8 cellular contexts compared by ENCODE assay signal in the genomic region with DNA sequence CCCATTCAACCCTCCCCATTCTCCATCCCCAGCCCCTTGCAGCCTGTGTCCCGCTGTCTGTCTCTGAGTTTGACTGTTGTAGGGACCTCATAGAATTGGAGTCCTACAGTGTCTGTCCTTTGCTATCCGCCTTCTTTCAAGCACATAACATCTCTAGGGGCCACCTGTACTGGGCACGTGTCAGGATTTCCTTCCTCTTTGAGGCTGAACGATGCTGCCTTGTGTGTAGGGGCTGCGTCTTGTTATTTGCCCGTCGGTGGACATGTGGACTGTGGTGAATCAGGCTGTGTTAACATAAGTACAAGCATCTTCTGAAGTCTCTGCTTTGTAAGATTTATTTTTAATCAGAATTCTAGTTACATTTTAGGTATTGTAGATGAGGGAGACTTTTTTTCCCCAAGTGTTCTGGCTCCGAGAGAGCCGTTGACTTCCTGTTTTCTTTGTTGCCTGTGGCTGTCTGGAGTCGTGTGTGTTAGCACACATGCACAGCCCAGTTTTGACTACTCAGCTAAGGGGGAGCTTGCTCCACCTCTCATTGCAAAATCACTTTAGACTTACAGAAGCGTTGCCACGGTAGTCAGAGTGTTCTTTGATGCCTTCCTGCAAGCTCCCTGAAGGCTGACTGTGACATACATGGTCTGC. TPM values are rescaled to one million over a fixed set of nuclear protein-coding genes. Genes with fewer than 3 reads are reported as not detected.
A peak's percentile ranks its signal among the peaks of the same experiment; 100 is the strongest.
DNase-seq lines count a peak whose midpoint lies in the region; ATAC-seq and TF ChIP-seq lines count a peak whose summit lies in the region.

No MANE protein-coding gene starts in this region.

- intact Hi-C loops in CD4-positive, alpha-beta memory T cell (cut with micrococcal nuclease) = loop anchor here (1.0 to 2.0 kb wide), 4 partner anchors 15 to 107 kb away; partner anchors contain the start of genes RPL13 and SPG7
- intact Hi-C loops in dendritic cell treated with granulocyte-macrophage colony-stimulating factor and Interleukin-4, amounts not matched to agents 40 ng/mL and 50 ng/mL, for 4 days (cut with micrococcal nuclease) = no loop called here
- intact Hi-C loops in posterior vena cava (cut with DNase I) = no loop called here

- peaks cover 41% of the 10 kb centered on the region for H3K36me3 ChIP-seq in CD4-positive, alpha-beta memory T cell (ENCODE audit: insufficient read depth, low read length)
- no peaks in the 10 kb centered on the region; the same call in 1 of the 2 replicates for H3K36me3 ChIP-seq in SU-DHL-6 (ENCODE audit: low read length)

- peak overlapping the region; percentile 24 for H3K4me2 ChIP-seq in SU-DHL-6 (ENCODE audit: low read depth, low read length, poor library complexity, severe bottlenecking)

- H3K9me3 Mint-ChIP-seq in CD4-positive, alpha-beta memory T cell = no peaks in the 10 kb centered on the region
- no peaks in the 10 kb centered on the region for H3K9me3 Mint-ChIP-seq in dendritic cell treated with granulocyte-macrophage colony-stimulating factor and Interleukin-4, amounts not matched to agents 40 ng/mL and 50 ng/mL, for 4 days
- peaks cover 0 to 2% (median 0%) of the 10 kb centered on the region in 7 donors for H3K9me3 Mint-ChIP-seq in naive B cell

- no peak for TF ChIP-seq CTCF in SU-DHL-6 (IDR thresholded peaks at IDR 0.05; ENCODE audit: insufficient read depth, low read length, poor library complexity, severe bottlenecking)

- no peak overlapping the region for H3K4me3 ChIP-seq in CD4-positive, alpha-beta memory T cell (ENCODE audit: low read length in 2 of 2)
- no peak overlapping the region for H3K4me3 ChIP-seq in SU-DHL-6 (ENCODE audit: insufficient read depth, low read length, poor library complexity, severe bottlenecking)

- peak overlapping the region; percentile 83 to 96 (median 93) for H3K27ac Mint-ChIP-seq in CD4-positive, alpha-beta memory T cell
- H3K27ac Mint-ChIP-seq in dendritic cell treated with granulocyte-macrophage colony-stimulating factor and Interleukin-4, amounts not matched to agents 40 ng/mL and 50 ng/mL, for 4 days = peak overlapping the region; percentile 81
- peak overlapping the region; percentile 78 to 97 (median 94) for H3K27ac Mint-ChIP-seq in naive B cell

- H3K9ac ChIP-seq in SU-DHL-6 (ENCODE audit: low read length) = peak overlapping the region; percentile 11; the same call in 1 of the 2 replicates

- H3K4me3 Mint-ChIP-seq in CD4-positive, alpha-beta memory T cell = peak overlapping the region; percentile 0 to 78 (median 64)
- peak overlapping the region; percentile 49 for H3K4me3 Mint-ChIP-seq in dendritic cell treated with granulocyte-macrophage colony-stimulating factor and Interleukin-4, amounts not matched to agents 40 ng/mL and 50 ng/mL, for 4 days
- H3K4me3 Mint-ChIP-seq in naive B cell = peak overlapping the region; percentile 1 to 87 (median 72)

- H3K9me3 ChIP-seq in CD4-positive, alpha-beta memory T cell (ENCODE audit: control insufficient read depth in 1 of 2, low read length in 2 of 2) = no peaks in the 10 kb centered on the region
- no peaks in the 10 kb centered on the region for H3K9me3 ChIP-seq in SU-DHL-6 (ENCODE audit: insufficient read depth, low read length)

- no peaks in the 10 kb centered on the region for H3K27me3 ChIP-seq in CD4-positive, alpha-beta memory T cell (ENCODE audit: insufficient read depth, low read length)
- no peaks in the 10 kb centered on the region for H3K27me3 ChIP-seq in SU-DHL-6 (ENCODE audit: low read length)

- H3F3A ChIP-seq in SU-DHL-6 (ENCODE audit: insufficient read depth) = no peaks in the 10 kb centered on the region

- CTCF ChIA-PET in CD4-positive, alpha-beta memory T cell (lab: Charles Lee; ENCODE audit: partially characterized antibody) = interaction anchor here (0.6 kb wide), 1 partner anchor 24 kb away, joined by 4 read pairs; no protein-coding TSS in a partner anchor

- H3K36me3 Mint-ChIP-seq in CD4-positive, alpha-beta memory T cell = peaks cover 16 to 34% of the 10 kb centered on the region in 2 donors
- peaks cover 94% of the 10 kb centered on the region for H3K36me3 Mint-ChIP-seq in dendritic cell treated with granulocyte-macrophage colony-stimulating factor and Interleukin-4, amounts not matched to agents 40 ng/mL and 50 ng/mL, for 4 days (ENCODE audit: low read depth)
- H3K36me3 Mint-ChIP-seq in naive B cell = peaks cover 0 to 9% of the 10 kb centered on the region in 2 donors

- no peak overlapping the region for H2AFZ ChIP-seq in SU-DHL-6 (ENCODE audit: low read depth, low read length, severe bottlenecking)

- no peaks in the 10 kb centered on the region for H4K20me1 ChIP-seq in SU-DHL-6 (ENCODE audit: low read depth, low read length)

- H3K9me2 ChIP-seq in SU-DHL-6 (replicated peaks; ENCODE audit: insufficient read depth, low read length) = no peaks in the 10 kb centered on the region

- ATAC-seq in naive B cell (ENCODE audit: low read depth in 2 of 2) = peak; percentile 93 to 94

- H3K27ac ChIP-seq in CD4-positive, alpha-beta memory T cell (ENCODE audit: low read depth, low read length) = peak overlapping the region; percentile 1
- peak overlapping the region; percentile 61 for H3K27ac ChIP-seq in SU-DHL-6 (ENCODE audit: low read depth, low read length)

- peak; percentile 52 to 65 (median 61) for DNase-seq in CD4-positive, alpha-beta memory T cell
- peak; percentile 82 for DNase-seq in naive B cell
- no peak for DNase-seq in NCI-H524 (lab: John Stamatoyannopoulos, UW)
- DNase-seq in posterior vena cava (ENCODE audit: low spot score) = no peak
- no peak for DNase-seq in NCI-H1048 (lab: John Stamatoyannopoulos, UW)
- no peak for DNase-seq in activated CD4-positive, CD25-positive, alpha-beta regulatory T cell (lab: John Stamatoyannopoulos, UW)

- no peaks in the 10 kb centered on the region for H3K79me2 ChIP-seq in SU-DHL-6 (ENCODE audit: insufficient read depth, low read length)

- no peaks in the 10 kb centered on the region for H3K27me3 Mint-ChIP-seq in CD4-positive, alpha-beta memory T cell
- no peaks in the 10 kb centered on the region for H3K27me3 Mint-ChIP-seq in dendritic cell treated with granulocyte-macrophage colony-stimulating factor and Interleukin-4, amounts not matched to agents 40 ng/mL and 50 ng/mL, for 4 days
- H3K27me3 Mint-ChIP-seq in naive B cell = no peaks in the 10 kb centered on the region

- peaks cover 25% of the 10 kb centered on the region for H3K4me1 ChIP-seq in CD4-positive, alpha-beta memory T cell (ENCODE audit: insufficient read depth, low read length)

- POLR2A ChIA-PET in CD4-positive, alpha-beta memory T cell (lab: Charles Lee; ENCODE audit: partially characterized antibody) = interaction anchor here (0.6 to 1.3 kb wide), 11 partner anchors 15 to 293 kb away, joined by 3 to 13 read pairs (median 4); partner anchors contain the start of genes ANKRD11 and SPG7

- H3K4me1 Mint-ChIP-seq in CD4-positive, alpha-beta memory T cell = peaks cover 14 to 24% (median 20%) of the 10 kb centered on the region in 4 donors
- peaks cover 25% of the 10 kb centered on the region for H3K4me1 Mint-ChIP-seq in dendritic cell treated with granulocyte-macrophage colony-stimulating factor and Interleukin-4, amounts not matched to agents 40 ng/mL and 50 ng/mL, for 4 days (ENCODE audit: low read depth)
- peaks cover 14 to 23% (median 20%) of the 10 kb centered on the region in 3 donors for H3K4me1 Mint-ChIP-seq in naive B cell

RNA-seq across cellular contexts. Expression of gene SPG7, which starts 26.1 kb away (rescaled TPM):
- 100 to 1,000 TPM; 157 to 160 TPM for total RNA-seq in CD4-positive, alpha-beta memory T cell
- polyA plus RNA-seq in CD4-positive, alpha-beta memory T cell = 10 to 100 TPM; 46.4 to 48.5 TPM
- polyA plus RNA-seq in naive B cell (ENCODE audit: low read depth in 6 of 6) = 10 to 100 TPM; 34.8 to 54.1 (median 40.0) TPM
- total RNA-seq in posterior vena cava = 10 to 100 TPM; 64.1 to 65.2 TPM

RNA-seq across cellular contexts. Expression of gene RPL13, which starts 26.2 kb away (rescaled TPM):
- total RNA-seq in CD4-positive, alpha-beta memory T cell = 1,000 to 10,000 TPM; 4,825 to 5,043 TPM
- polyA plus RNA-seq in CD4-positive, alpha-beta memory T cell = 1,000 to 10,000 TPM; 4,119 to 5,642 TPM
- 1,000 to 10,000 TPM; 3,620 to 5,980 (median 5,028) TPM for polyA plus RNA-seq in naive B cell (ENCODE audit: low read depth in 6 of 6)
- 1,000 to 10,000 TPM; 1,338 to 1,459 TPM for total RNA-seq in posterior vena cava

RNA-seq across cellular contexts. Expression of gene CPNE7, which starts 41.3 kb away (rescaled TPM):
- total RNA-seq in CD4-positive, alpha-beta memory T cell = 1 to 10 TPM; 4.0 to 7.3 TPM
- polyA plus RNA-seq in CD4-positive, alpha-beta memory T cell = 1 to 10 TPM; 2.3 to 5.7 TPM
- polyA plus RNA-seq in naive B cell (ENCODE audit: low read depth in 6 of 6) = not detected
- total RNA-seq in posterior vena cava = under 1 TPM in 1 of 2 donors, not detected in 1; 0.71 TPM

RNA-seq across cellular contexts. Expression of gene ANKRD11, which starts 43.9 kb away (rescaled TPM):
- 100 to 1,000 TPM; 229 to 246 TPM for total RNA-seq in CD4-positive, alpha-beta memory T cell
- 10 to 100 TPM in 1 of 2 donors, 1 to 10 TPM in 1; 3.9 to 49.7 TPM for polyA plus RNA-seq in CD4-positive, alpha-beta memory T cell
- 10 to 100 TPM in 3 of 6 donors, 1 to 10 TPM in 2, under 1 TPM in 1; 0.78 to 24.8 (median 10.1) TPM for polyA plus RNA-seq in naive B cell (ENCODE audit: low read depth in 6 of 6)
- 100 to 1,000 TPM in 1 of 2 donors, 10 to 100 TPM in 1; 95.0 to 110 TPM for total RNA-seq in posterior vena cava

Comparison
In these comparisons a context has a peak if more than half of its experiments do, and no peak if none do; other contexts are left out.
1. DNase-seq: peak in CD4-positive, alpha-beta memory T cell (5 of 5) and naive B cell (single experiment); none in NCI-H524 (0 of 2), posterior vena cava (single experiment), NCI-H1048 (single experiment) and activated CD4-positive, CD25-positive, alpha-beta regulatory T cell (0 of 4).
2. Peak in every context shown above with its lines, with median percentiles within 50 percentile points of each other: H3K27ac Mint-ChIP-seq and H3K4me3 Mint-ChIP-seq.